3 cellular contexts compared by ENCODE assay signal in genomic region chr3:115547207-115547606, GRCh38.
"Had no signal": no experiment of that assay in that cellular context is flagged by ENCODE, and none has a peak within 500 bp of the region (broad histone marks: within the 10 kb centered on the region; RNA-seq: fewer than 3 reads in every experiment).

No MANE protein-coding gene starts in this region.

- H3K4me3 ChIP-seq: GM12878 had no signal

- ATAC-seq: GM12878 had no signal

- DNase-seq: GDM1, GF-D8 had no signal
